In the genomic region with DNA sequence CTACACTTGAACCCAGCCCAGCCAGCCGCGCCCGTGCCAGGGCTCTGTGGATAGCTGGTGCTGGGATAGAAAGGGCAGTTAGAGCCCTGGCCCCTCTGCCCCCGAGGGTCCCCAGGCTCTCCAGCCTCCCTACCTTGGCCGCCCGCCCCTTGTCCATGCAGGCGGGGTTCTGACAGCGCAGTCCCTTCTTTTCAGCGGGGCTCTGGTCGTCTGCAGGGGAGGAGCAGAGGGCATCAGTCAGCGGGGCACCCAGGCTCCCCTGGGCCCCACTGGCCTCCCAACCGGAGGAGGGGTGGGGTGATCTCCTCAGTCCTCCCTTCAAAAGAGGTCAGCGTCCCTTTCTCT, we compare ENCODE assay signal across 12 cellular contexts. TPM values are rescaled to one million over a fixed set of nuclear protein-coding genes. Genes with fewer than 3 reads are reported as not detected.
DNase-seq lines count a peak whose midpoint lies in the region; ATAC-seq, FAIRE-seq and TF ChIP-seq lines count a peak whose summit lies in the region.
"Had no signal": no experiment of that assay in that cellular context is flagged by ENCODE, and none has a peak within 500 bp of the region (broad histone marks: within the 10 kb centered on the region; RNA-seq: fewer than 3 reads in every experiment).

No MANE protein-coding gene starts in this region.

- H3K4me3 ChIP-seq in iPS-18c (ENCODE audit: insufficient read depth, low read depth, low read length) (peak overlapping the region; percentile 59), stomach (peak overlapping the region in 3 of 4 donors; percentile 61 to 74 (median 66))

- no peak overlapping the region for H3K27ac Mint-ChIP-seq in activated naive CD4-positive, alpha-beta T cell treated with anti-CD3 and anti-CD28 coated beads for 36 hours
- H3K27ac Mint-ChIP-seq in activated naive CD4-positive, alpha-beta T cell treated with anti-CD3 and anti-CD28 coated beads, Interleukin-2, amount 50 U/mL, for 72 hours = no peak overlapping the region
- H3K27ac Mint-ChIP-seq in brain = peak overlapping the region in 4 of 5 experiments; percentile 72 to 94 (median 77)
- H3K27ac Mint-ChIP-seq: stimulated activated memory B cell treated with anti-CD40 and anti-IgM and Interleukin-4, amounts not matched to agents 10 μg/mL and 1 μg/mL and 100 μg/mL, for 72 hours had no signal

- DNase-seq in activated naive CD4-positive, alpha-beta T cell treated with anti-CD3 and anti-CD28 coated beads for 36 hours = no peak
- DNase-seq in activated naive CD4-positive, alpha-beta T cell treated with anti-CD3 and anti-CD28 coated beads, Interleukin-2, amount 50 U/mL, for 72 hours (ENCODE audit: low spot score in 2 of 2) = no peak
- DNase-seq in stomach (no peak), GM12892 (ENCODE audit: insufficient read length) (no peak)
- DNase-seq: NCI-H1694 treated with DMSO at 0.1 percent for 48 hours, occipital lobe had no signal

- TF ChIP-seq CTCF in brain (conservative IDR thresholded peaks at IDR 0.05) = no peak
- TF ChIP-seq CTCF in stomach (IDR thresholded peaks at IDR 0.05) = no peak

- H3K9me3 ChIP-seq in iPS-18c (ENCODE audit: control insufficient read depth, insufficient read depth, low read length) (no peaks in the 10 kb centered on the region), stomach (no peaks in the 10 kb centered on the region)

- H3K27me3 Mint-ChIP-seq in activated naive CD4-positive, alpha-beta T cell treated with anti-CD3 and anti-CD28 coated beads for 36 hours (ENCODE audit: low read depth) = no peaks in the 10 kb centered on the region
- peaks cover under 1% of the 10 kb centered on the region for H3K27me3 Mint-ChIP-seq in brain

- no peak for FAIRE-seq in GM12892 (lab: Jason Lieb, UNC)

- peak overlapping the region; percentile 24 for H3K4me3 Mint-ChIP-seq in activated naive CD4-positive, alpha-beta T cell treated with anti-CD3 and anti-CD28 coated beads for 36 hours
- H3K4me3 Mint-ChIP-seq in brain = peak overlapping the region; percentile 84 to 88 (median 87)

- no peak for ATAC-seq in activated naive CD4-positive, alpha-beta T cell treated with anti-CD3 and anti-CD28 coated beads, Interleukin-2, amount 50 U/mL, for 72 hours
- ATAC-seq in HG02981 (IDR thresholded peaks at IDR 0.05; ENCODE audit: unreplicated experiment) (no peak), GM21786 (IDR thresholded peaks at IDR 0.05; ENCODE audit: unreplicated experiment) (no peak)

- no peaks in the 10 kb centered on the region for H3K9me3 Mint-ChIP-seq in activated naive CD4-positive, alpha-beta T cell treated with anti-CD3 and anti-CD28 coated beads for 36 hours
- H3K9me3 Mint-ChIP-seq in activated naive CD4-positive, alpha-beta T cell treated with anti-CD3 and anti-CD28 coated beads, Interleukin-2, amount 50 U/mL, for 72 hours = no peaks in the 10 kb centered on the region
- peaks cover 0 to 3% (median 0%) of the 10 kb centered on the region in 5 experiments for H3K9me3 Mint-ChIP-seq in brain
- H3K9me3 Mint-ChIP-seq: stimulated activated memory B cell treated with anti-CD40 and anti-IgM and Interleukin-4, amounts not matched to agents 10 μg/mL and 1 μg/mL and 100 μg/mL, for 72 hours had no signal

- no peaks in the 10 kb centered on the region for H3K36me3 ChIP-seq in stomach

- 27 to 40% (median 35%) methylated on average over 11 to 13 of the region's 13 CpGs for WGBS in stomach, 5 donors

- H3K4me1 Mint-ChIP-seq in activated naive CD4-positive, alpha-beta T cell treated with anti-CD3 and anti-CD28 coated beads for 36 hours (ENCODE audit: low read depth) = peaks cover 29% of the 10 kb centered on the region
- peaks cover 64% of the 10 kb centered on the region for H3K4me1 Mint-ChIP-seq in brain

- H3K27ac ChIP-seq in stomach = no peak overlapping the region

- CTCF ChIA-PET in activated naive CD4-positive, alpha-beta T cell treated with anti-CD3 and anti-CD28 coated beads for 36 hours (lab: Charles Lee) = interaction anchor here (0.6 kb wide), 1 partner anchor 58 kb away, joined by 3 read pairs; a partner anchor contains a TSS

- H3K4me1 ChIP-seq in stomach = peaks cover 20 to 35% (median 32%) of the 10 kb centered on the region in 4 donors

- no peaks in the 10 kb centered on the region for H3K36me3 Mint-ChIP-seq in activated naive CD4-positive, alpha-beta T cell treated with anti-CD3 and anti-CD28 coated beads for 36 hours (ENCODE audit: low read depth)
- no peaks in the 10 kb centered on the region for H3K36me3 Mint-ChIP-seq in activated naive CD4-positive, alpha-beta T cell treated with anti-CD3 and anti-CD28 coated beads, Interleukin-2, amount 50 U/mL, for 72 hours
- peaks cover 5% of the 10 kb centered on the region for H3K36me3 Mint-ChIP-seq in brain
- H3K36me3 Mint-ChIP-seq: stimulated activated memory B cell treated with anti-CD40 and anti-IgM and Interleukin-4, amounts not matched to agents 10 μg/mL and 1 μg/mL and 100 μg/mL, for 72 hours had no signal

- H3K27me3 ChIP-seq in stomach = peaks cover 0 to 32% (median 7%) of the 10 kb centered on the region in 3 donors

- TF ChIP-seq POLR2A in stomach (IDR thresholded peaks at IDR 0.05) (no peak), GM12892 (IDR thresholded peaks at IDR 0.05; ENCODE audit: low read depth, low read length) (no peak)

- intact Hi-C loops in activated naive CD4-positive, alpha-beta T cell treated with anti-CD3 and anti-CD28 coated beads for 36 hours (cut with micrococcal nuclease) = no loop called here
- intact Hi-C loops in stomach (cut with DNase I; ENCODE audit: low total_unique reads) = no loop called here

- no peak for TF ChIP-seq EP300 in stomach (IDR thresholded peaks at IDR 0.05)

RNA-seq across cellular contexts. Expression of a gene that starts 4.9 kb away (rescaled TPM):
- total RNA-seq in activated naive CD4-positive, alpha-beta T cell treated with anti-CD3 and anti-CD28 coated beads for 36 hours = 1 to 10 TPM; 1.7 to 1.8 TPM
- 1 to 10 TPM; 2.8 to 3.9 TPM for total RNA-seq in activated naive CD4-positive, alpha-beta T cell treated with anti-CD3 and anti-CD28 coated beads, Interleukin-2, amount 50 U/mL, for 72 hours
- polyA plus RNA-seq in brain (ENCODE audit: insufficient read depth, low read depth, low replicate concordance) (28.0 TPM), stomach (1 to 10 TPM; 1.4 to 7.2 (median 1.8) TPM)
- 10 to 100 TPM in 2 of 5 donors, 1 to 10 TPM in 3; 4.9 to 58.8 (median 9.8) TPM for total RNA-seq in stomach
- 0.11 TPM for polyA plus RNA-seq in GM12892 (2012; ENCODE audit: missing spikeins)

RNA-seq across cellular contexts. Expression of a gene that starts 30.4 kb away (rescaled TPM):
- 10 to 100 TPM; 82.4 to 87.0 TPM for total RNA-seq in activated naive CD4-positive, alpha-beta T cell treated with anti-CD3 and anti-CD28 coated beads for 36 hours
- 10 to 100 TPM; 68.0 to 88.5 TPM for total RNA-seq in activated naive CD4-positive, alpha-beta T cell treated with anti-CD3 and anti-CD28 coated beads, Interleukin-2, amount 50 U/mL, for 72 hours
- polyA plus RNA-seq in brain (ENCODE audit: insufficient read depth, low read depth, low replicate concordance) (6.4 TPM), stomach (10 to 100 TPM in 1 of 3 donors, 1 to 10 TPM in 2; 2.7 to 41.6 (median 2.9) TPM)
- 100 to 1,000 TPM in 1 of 5 donors, 10 to 100 TPM in 2, 1 to 10 TPM in 2; 6.1 to 215 (median 21.4) TPM for total RNA-seq in stomach
- polyA plus RNA-seq in GM12892 (2012; ENCODE audit: missing spikeins) = not detected

RNA-seq across cellular contexts. Expression of a gene that starts 58.0 kb away (rescaled TPM):
- total RNA-seq in activated naive CD4-positive, alpha-beta T cell treated with anti-CD3 and anti-CD28 coated beads for 36 hours = 10 to 100 TPM; 24.6 to 29.6 TPM
- total RNA-seq in activated naive CD4-positive, alpha-beta T cell treated with anti-CD3 and anti-CD28 coated beads, Interleukin-2, amount 50 U/mL, for 72 hours = 10 to 100 TPM; 37.5 to 42.1 TPM
- polyA plus RNA-seq in brain (ENCODE audit: insufficient read depth, low read depth, low replicate concordance) (5.0 TPM), stomach (1 to 10 TPM; 2.7 to 4.0 (median 2.9) TPM)
- 100 to 1,000 TPM in 1 of 5 donors, 10 to 100 TPM in 4; 19.7 to 150 (median 42.0) TPM for total RNA-seq in stomach
- polyA plus RNA-seq in GM12892 (2012; ENCODE audit: missing spikeins) = 13.4 TPM

RNA-seq across cellular contexts. Expression of a gene that starts 58.8 kb away (rescaled TPM):
- total RNA-seq in activated naive CD4-positive, alpha-beta T cell treated with anti-CD3 and anti-CD28 coated beads for 36 hours = not detected
- not detected for total RNA-seq in activated naive CD4-positive, alpha-beta T cell treated with anti-CD3 and anti-CD28 coated beads, Interleukin-2, amount 50 U/mL, for 72 hours
- not detected for polyA plus RNA-seq in brain (ENCODE audit: insufficient read depth, low read depth, low replicate concordance)
- not detected for total RNA-seq in stomach
- polyA plus RNA-seq in stomach = under 1 TPM in 2 of 3 donors, not detected in 1; 0.08 to 0.12 TPM
- polyA plus RNA-seq in GM12892 (2012; ENCODE audit: missing spikeins) = 0.28 TPM
- total RNA-seq: occipital lobe; T-helper 2 cell treated with Interferon-gamma antibody and Interleukin-4, amounts not matched to agents 100 ng/mL and 5 ng/mL, for 36 hours had no signal

Comparison
In these comparisons a context has a peak if more than half of its experiments do, and no peak if none do; other contexts are left out.
1. H3K27ac Mint-ChIP-seq: peak in brain (4 of 5); none in activated naive CD4-positive, alpha-beta T cell treated with anti-CD3 and anti-CD28 coated beads for 36 hours (single experiment) and activated naive CD4-positive, alpha-beta T cell treated with anti-CD3 and anti-CD28 coated beads, Interleukin-2, amount 50 U/mL, for 72 hours (0 of 2).